In the genomic region with DNA sequence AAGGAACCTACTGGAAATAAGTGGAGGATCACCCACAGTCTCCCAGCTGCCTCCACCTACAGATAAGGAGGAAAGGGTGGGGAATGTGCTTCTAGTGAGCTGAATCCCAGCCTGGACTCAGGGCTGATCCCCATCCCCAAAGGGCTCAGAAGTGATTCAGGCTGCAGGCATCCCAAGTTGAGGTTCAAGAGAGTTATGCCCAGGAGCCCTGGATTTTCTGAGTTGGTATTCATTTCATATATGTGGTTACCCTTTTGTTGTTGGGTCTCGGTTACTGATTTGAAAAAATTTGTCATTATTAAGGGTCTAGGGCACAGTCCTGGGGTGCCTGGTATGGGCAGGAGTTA, we compare ENCODE assay signal across 10 cellular contexts. TPM values are rescaled to one million over a fixed set of nuclear protein-coding genes. Genes with fewer than 3 reads are reported as not detected.
DNase-seq lines count a peak whose midpoint lies in the region; ATAC-seq and TF ChIP-seq lines count a peak whose summit lies in the region.
"Had no signal": no experiment of that assay in that cellular context is flagged by ENCODE, and none has a peak within 500 bp of the region (broad histone marks: within the 10 kb centered on the region; RNA-seq: fewer than 3 reads in every experiment).

No MANE protein-coding gene starts in this region.

- intact Hi-C loops in stomach (cut with DNase I; ENCODE audit: low total_unique reads), result no loop called here

- no peak for TF ChIP-seq CTCF in stomach (IDR thresholded peaks at IDR 0.05)

- H3K27me3 ChIP-seq in stomach, result no peaks in the 10 kb centered on the region

- H3K4me1 ChIP-seq in stomach, result peaks cover 0 to 33% (median 8%) of the 10 kb centered on the region in 4 donors

- no peaks in the 10 kb centered on the region for H3K9me3 ChIP-seq in stomach

- H3K36me3 Mint-ChIP-seq in activated T-cell treated with anti-CD3 and anti-CD28 coated beads, Interleukin-2, amount 50 U/mL, for 72 hours (ENCODE audit: insufficient read depth in 2 of 2), result no peaks in the 10 kb centered on the region
- no peaks in the 10 kb centered on the region for H3K36me3 Mint-ChIP-seq in activated naive CD8-positive, alpha-beta T cell treated with anti-CD3 and anti-CD28 coated beads, Interleukin-2, amount 10 ng/mL, durations not matched to agents 7 days and 5 days
- no peaks in the 10 kb centered on the region for H3K36me3 Mint-ChIP-seq in immature natural killer cell

- no peaks in the 10 kb centered on the region for H3K9me3 Mint-ChIP-seq in activated T-cell treated with anti-CD3 and anti-CD28 coated beads, Interleukin-2, amount 50 U/mL, for 72 hours
- no peaks in the 10 kb centered on the region for H3K9me3 Mint-ChIP-seq in activated naive CD8-positive, alpha-beta T cell treated with anti-CD3 and anti-CD28 coated beads, Interleukin-2, amount 10 ng/mL, durations not matched to agents 7 days and 5 days
- H3K9me3 Mint-ChIP-seq in immature natural killer cell, result no peaks in the 10 kb centered on the region

- DNase-seq in activated T-cell treated with anti-CD3 and anti-CD28 coated beads, Interleukin-2, amount 50 U/mL, for 72 hours, result no peak
- no peak for DNase-seq in activated T-cell treated with anti-CD3 and anti-CD28 coated beads, Interleukin-2, amount 50 U/mL, for 1 hour
- no peak for DNase-seq in activated naive CD8-positive, alpha-beta T cell treated with anti-CD3 and anti-CD28 coated beads, Interleukin-2, amount 10 ng/mL, durations not matched to agents 7 days and 5 days
- DNase-seq in immature natural killer cell (no peak), stomach (no peak), left lobe of liver (ENCODE audit: low spot score) (no peak), DMS79 treated with DMSO at 0.1 percent for 48 hours (lab: John Stamatoyannopoulos, UW) (no peak), mesenteric fat pad (ENCODE audit: low spot score) (no peak)
- DNase-seq: NCI-H1105 treated with DMSO at 0.1 percent for 48 hours had no signal

- H3K27me3 Mint-ChIP-seq in activated T-cell treated with anti-CD3 and anti-CD28 coated beads, Interleukin-2, amount 50 U/mL, for 72 hours (ENCODE audit: low read depth), result no peaks in the 10 kb centered on the region
- H3K27me3 Mint-ChIP-seq in activated naive CD8-positive, alpha-beta T cell treated with anti-CD3 and anti-CD28 coated beads, Interleukin-2, amount 10 ng/mL, durations not matched to agents 7 days and 5 days, result no peaks in the 10 kb centered on the region
- H3K27me3 Mint-ChIP-seq in immature natural killer cell (ENCODE audit: low read depth in 3 of 3), result peaks cover 6 to 12% (median 7%) of the 10 kb centered on the region in 3 donors
- H3K27me3 Mint-ChIP-seq: activated naive CD8-positive, alpha-beta T cell had no signal

- peak overlapping the region; percentile 50 to 64 for H3K4me3 Mint-ChIP-seq in activated T-cell treated with anti-CD3 and anti-CD28 coated beads, Interleukin-2, amount 50 U/mL, for 72 hours
- H3K4me3 Mint-ChIP-seq in activated naive CD8-positive, alpha-beta T cell treated with anti-CD3 and anti-CD28 coated beads, Interleukin-2, amount 10 ng/mL, durations not matched to agents 7 days and 5 days, result peak overlapping the region; percentile 64
- H3K4me3 Mint-ChIP-seq in immature natural killer cell, result peak overlapping the region; percentile 81 to 88 (median 87)

- 0% methylated on average over 1 of the region's 1 CpG for WGBS in stomach, 5 donors

- H3K27ac Mint-ChIP-seq in activated T-cell treated with anti-CD3 and anti-CD28 coated beads, Interleukin-2, amount 50 U/mL, for 72 hours, result peak overlapping the region; percentile 41
- H3K27ac Mint-ChIP-seq in activated naive CD8-positive, alpha-beta T cell treated with anti-CD3 and anti-CD28 coated beads, Interleukin-2, amount 10 ng/mL, durations not matched to agents 7 days and 5 days, result peak overlapping the region; percentile 80
- H3K27ac Mint-ChIP-seq in immature natural killer cell, result peak overlapping the region; percentile 88 to 98 (median 96)

- no peaks in the 10 kb centered on the region for H3K36me3 ChIP-seq in stomach

- TF ChIP-seq POLR2A in stomach (IDR thresholded peaks at IDR 0.05), result no peak

- peak overlapping the region; percentile 34 to 79 (median 63) for H3K27ac ChIP-seq in stomach

- TF ChIP-seq EP300 in stomach (IDR thresholded peaks at IDR 0.05), result no peak

- POLR2A ChIA-PET in activated naive CD8-positive, alpha-beta T cell treated with anti-CD3 and anti-CD28 coated beads, Interleukin-2, amount 10 ng/mL, durations not matched to agents 7 days and 5 days (lab: Charles Lee), result interaction anchor here (0.5 kb wide), 1 partner anchor 110 kb away, joined by 3 read pairs; no protein-coding TSS in a partner anchor

- no peak overlapping the region for H3K4me3 ChIP-seq in stomach

- peaks cover 69% of the 10 kb centered on the region for H3K4me1 Mint-ChIP-seq in activated T-cell treated with anti-CD3 and anti-CD28 coated beads, Interleukin-2, amount 50 U/mL, for 72 hours (ENCODE audit: low read depth)
- peaks cover 52% of the 10 kb centered on the region for H3K4me1 Mint-ChIP-seq in activated naive CD8-positive, alpha-beta T cell treated with anti-CD3 and anti-CD28 coated beads, Interleukin-2, amount 10 ng/mL, durations not matched to agents 7 days and 5 days
- H3K4me1 Mint-ChIP-seq in immature natural killer cell, result peaks cover 61 to 71% of the 10 kb centered on the region in 2 donors

- no peak for ATAC-seq in activated T-cell treated with anti-CD3 and anti-CD28 coated beads, Interleukin-2, amount 50 U/mL, for 72 hours (replicated peaks in 1 of 2)
- no peak for ATAC-seq in activated naive CD8-positive, alpha-beta T cell treated with anti-CD3 and anti-CD28 coated beads, Interleukin-2, amount 10 ng/mL, durations not matched to agents 7 days and 5 days (ENCODE audit: low read depth)
- no peak for ATAC-seq in left lobe of liver

RNA-seq across cellular contexts. Expression of a gene that starts 30.0 kb away (rescaled TPM):
- total RNA-seq in activated T-cell treated with anti-CD3 and anti-CD28 coated beads, Interleukin-2, amount 50 U/mL, for 72 hours, result 100 to 1,000 TPM; 439 to 902 TPM
- total RNA-seq in activated naive CD8-positive, alpha-beta T cell treated with anti-CD3 and anti-CD28 coated beads, Interleukin-2, amount 10 ng/mL, durations not matched to agents 7 days and 5 days, result 100 to 1,000 TPM; 162 to 167 TPM
- polyA plus RNA-seq in immature natural killer cell (1,000 to 10,000 TPM in 2 of 3 donors, 100 to 1,000 TPM in 1; 910 to 1,240 (median 1,143) TPM), stomach (10 to 100 TPM; 26.6 to 83.6 (median 42.0) TPM)
- total RNA-seq in stomach (100 to 1,000 TPM in 1 of 5 donors, 10 to 100 TPM in 3, 1 to 10 TPM in 1; 1.3 to 212 (median 43.8) TPM), left lobe of liver (29.1 TPM), mesenteric fat pad (404 TPM)

Comparison
In these comparisons a context has a peak if more than half of its experiments do, and no peak if none do; other contexts are left out.
1. H3K27ac Mint-ChIP-seq: peak in every context shown above with its lines; median percentile 96 in immature natural killer cell; 80 in activated naive CD8-positive, alpha-beta T cell treated with anti-CD3 and anti-CD28 coated beads, Interleukin-2, amount 10 ng/mL, durations not matched to agents 7 days and 5 days; 41 in activated T-cell treated with anti-CD3 and anti-CD28 coated beads, Interleukin-2, amount 50 U/mL, for 72 hours.